In genomic region chr7:127251048-127251451, GRCh38 we compare ENCODE assay signal across 2 cellular contexts.
TF ChIP-seq lines count a peak whose summit lies in the region.

No MANE protein-coding gene starts in this region.

TF ChIP-seq in liver, 16 proteins besides CTCF, POLR2A, EP300 and RAD21:
- no peak for TF ChIP-seq FOXA2 (IDR thresholded peaks at IDR 0.05)
- no peak for TF ChIP-seq HNF4G (IDR thresholded peaks at IDR 0.05)
- TF ChIP-seq EGR1 (IDR thresholded peaks at IDR 0.05; ENCODE audit: low read depth in 2 of 2), result no peak
- no peak for TF ChIP-seq HNF4A (conservative IDR thresholded peaks at IDR 0.05)
- TF ChIP-seq SP1 (IDR thresholded peaks at IDR 0.05), result no peak
- TF ChIP-seq YY1 (IDR thresholded peaks at IDR 0.05), result no peak
- no peak for TF ChIP-seq GABPA (IDR thresholded peaks at IDR 0.05 in 1 of 2, conservative IDR thresholded peaks at IDR 0.05 in 1 of 2)
- no peak for TF ChIP-seq ZBTB33 (IDR thresholded peaks at IDR 0.05)
- TF ChIP-seq JUND (IDR thresholded peaks at IDR 0.05), result no peak
- no peak for TF ChIP-seq TAF1 (conservative IDR thresholded peaks at IDR 0.05)
- TF ChIP-seq ATF3 (IDR thresholded peaks at IDR 0.05), result no peak
- no peak for TF ChIP-seq FOXA1 (IDR thresholded peaks at IDR 0.05)
- no peak for TF ChIP-seq NR2F2 (IDR thresholded peaks at IDR 0.05)
- no peak for TF ChIP-seq MAX (IDR thresholded peaks at IDR 0.05)
- TF ChIP-seq RXRA (IDR thresholded peaks at IDR 0.05), result no peak

TF ChIP-seq in HepG2, 621 proteins besides CTCF, POLR2A, EP300 and RAD21:
- TF ChIP-seq GTF2F1 (IDR thresholded peaks at IDR 0.05; ENCODE audit: low read length) (no peak), ZNF382 (CRISPR knock-in tag; IDR thresholded peaks at IDR 0.05; ENCODE audit: borderline replicate concordance) (no peak), ZSCAN31 (CRISPR knock-in tag; IDR thresholded peaks at IDR 0.05; ENCODE audit: low read depth) (no peak), ZBTB1 (CRISPR knock-in tag; IDR thresholded peaks at IDR 0.05; ENCODE audit: borderline replicate concordance) (no peak), PBX3 (CRISPR knock-in tag; IDR thresholded peaks at IDR 0.05; ENCODE audit: borderline replicate concordance) (no peak)
